Comparison of ENCODE assay signal across 11 cellular contexts in genomic region chr11:66115638-66116410, GRCh38. TPM values are rescaled to one million over a fixed set of nuclear protein-coding genes. Genes with fewer than 3 reads are reported as not detected.
A peak's percentile ranks its signal among the peaks of the same experiment; 100 is the strongest.
DNase-seq lines count a peak whose midpoint lies in the region; ATAC-seq and TF ChIP-seq lines count a peak whose summit lies in the region.
"Had no signal": no experiment of that assay in that cellular context is flagged by ENCODE, and none has a peak within 500 bp of the region (broad histone marks: within the 10 kb centered on the region; RNA-seq: fewer than 3 reads in every experiment).

No MANE protein-coding gene starts in this region.

- H3K4me1 Mint-ChIP-seq in activated naive CD4-positive, alpha-beta T cell treated with anti-CD3 and anti-CD28 coated beads, Interleukin-2, amount 50 U/mL, for 24 hours = peaks cover 96% of the 10 kb centered on the region
- H3K4me1 Mint-ChIP-seq in type B pancreatic cell (ENCODE audit: unreplicated experiment) = peaks cover 56% of the 10 kb centered on the region

- DNase-seq in activated naive CD4-positive, alpha-beta T cell treated with Interleukin-2 at 50 U/mL for 16 hours = no peak
- DNase-seq in central memory CD4-positive, alpha-beta T cell = peak; percentile 71
- no peak for DNase-seq in type B pancreatic cell (ENCODE audit: extremely low spot score, unreplicated experiment)
- DNase-seq in NCI-H187 treated with DMSO at 0.1 percent for 48 hours (lab: John Stamatoyannopoulos, UW) = no peak
- DNase-seq in NCI-H146 (lab: John Stamatoyannopoulos, UW) = no peak
- DNase-seq in NCI-H2081 (lab: John Stamatoyannopoulos, UW) = no peak
- DNase-seq: DMS153, lower lobe of right lung, NCI-H1105 had no signal

- no peaks in the 10 kb centered on the region for H3K27me3 Mint-ChIP-seq in activated naive CD4-positive, alpha-beta T cell treated with anti-CD3 and anti-CD28 coated beads, Interleukin-2, amount 50 U/mL, for 24 hours
- no peaks in the 10 kb centered on the region for H3K27me3 Mint-ChIP-seq in type B pancreatic cell

- no peaks in the 10 kb centered on the region for H3K9me3 Mint-ChIP-seq in activated naive CD4-positive, alpha-beta T cell treated with anti-CD3 and anti-CD28 coated beads, Interleukin-2, amount 50 U/mL, for 24 hours
- H3K9me3 Mint-ChIP-seq in type B pancreatic cell = no peaks in the 10 kb centered on the region

- H3K27ac Mint-ChIP-seq in activated naive CD4-positive, alpha-beta T cell treated with anti-CD3 and anti-CD28 coated beads, Interleukin-2, amount 50 U/mL, for 24 hours = peak overlapping the region; percentile 88
- H3K27ac Mint-ChIP-seq in type B pancreatic cell = peak overlapping the region; percentile 35

- peak overlapping the region; percentile 84 for H3K4me3 Mint-ChIP-seq in activated naive CD4-positive, alpha-beta T cell treated with anti-CD3 and anti-CD28 coated beads, Interleukin-2, amount 50 U/mL, for 24 hours
- peak overlapping the region; percentile 27 for H3K4me3 Mint-ChIP-seq in type B pancreatic cell

- no peaks in the 10 kb centered on the region for H3K36me3 Mint-ChIP-seq in activated naive CD4-positive, alpha-beta T cell treated with anti-CD3 and anti-CD28 coated beads, Interleukin-2, amount 50 U/mL, for 24 hours
- H3K36me3 Mint-ChIP-seq in type B pancreatic cell = no peaks in the 10 kb centered on the region

- ATAC-seq in HG03378 (IDR thresholded peaks at IDR 0.05; ENCODE audit: unreplicated experiment) = peak; percentile 60

- TF ChIP-seq CTCF in type B pancreatic cell (conservative IDR thresholded peaks at IDR 0.05) = no peak

RNA-seq across cellular contexts. Expression of gene PACS1, which starts 45.8 kb away (rescaled TPM):
- 44.1 and 49.9 TPM in 2 replicates for total RNA-seq in type B pancreatic cell (ENCODE audit: low replicate concordance)
